8 cellular contexts compared by ENCODE assay signal in the genomic region with DNA sequence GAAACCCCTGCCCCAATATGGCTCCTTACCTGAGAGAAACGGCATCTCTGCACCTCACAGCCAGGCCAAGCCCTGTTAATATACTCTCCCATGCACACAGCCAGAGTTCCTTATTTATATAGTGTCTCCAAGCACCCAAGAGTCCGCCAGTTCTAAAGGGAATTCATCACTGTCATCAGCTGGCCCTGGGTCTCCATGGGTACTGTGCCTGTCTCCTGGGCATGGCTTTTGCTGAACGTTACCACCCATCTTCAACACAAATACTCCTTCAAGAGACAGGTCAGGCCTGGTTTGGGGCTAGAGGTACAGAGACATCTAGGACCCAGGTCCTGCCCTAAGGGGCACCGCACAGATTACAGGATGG. TPM values are rescaled to one million over a fixed set of nuclear protein-coding genes. Genes with fewer than 3 reads are reported as not detected.
DNase-seq lines count a peak whose midpoint lies in the region; ATAC-seq and TF ChIP-seq lines count a peak whose summit lies in the region.

No MANE protein-coding gene starts in this region.

- H3K9ac ChIP-seq in IMR-90 (ENCODE audit: low read depth, low read length) (peak overlapping the region; percentile 1; the same call in 1 of the 2 replicates), SK-N-SH (peak overlapping the region; percentile 10; the same call in 1 of the 2 replicates)

- peak overlapping the region; percentile 71; the same call in 1 of the 2 replicates for H3K23ac ChIP-seq in IMR-90 (ENCODE audit: low read depth, low read length)

- no peak overlapping the region for H2BK5ac ChIP-seq in IMR-90 (ENCODE audit: low read depth, low read length, poor library complexity, severe bottlenecking)

- BruUV-seq in IMR-90 (replicated peaks; lab: Mats Ljungman, UMichigan) = no TSS peak

- TF ChIP-seq CTCF in C4-2B (conservative IDR thresholded peaks at IDR 0.05) (no peak), IMR-90 (conservative IDR thresholded peaks at IDR 0.05; ENCODE audit: low read depth, low read length) (no peak), SK-N-SH (IDR thresholded peaks at IDR 0.05) (no peak), gastroesophageal sphincter (IDR thresholded peaks at IDR 0.05) (no peak), tibial nerve (IDR thresholded peaks at IDR 0.05) (no peak)

- H3K4me1 ChIP-seq in IMR-90 (ENCODE audit: control insufficient read depth, insufficient read depth, low read length) (peaks cover 24% of the 10 kb centered on the region), SK-N-SH (ENCODE audit: control insufficient read depth in 1 of 2, insufficient read depth in 2 of 2, low read depth in 1 of 2, low read length in 1 of 2) (peaks cover 8 to 33% of the 10 kb centered on the region in 2 experiments; a peak in 2 of 4 replicates), gastroesophageal sphincter (peaks cover 0 to 53% (median 24%) of the 10 kb centered on the region in 3 donors), tibial nerve (peaks cover 0 to 52% (median 29%) of the 10 kb centered on the region in 4 donors)

- H4K20me1 ChIP-seq in IMR-90 (ENCODE audit: insufficient read depth, low read length) (no peaks in the 10 kb centered on the region), SK-N-SH (ENCODE audit: insufficient read depth) (no peaks in the 10 kb centered on the region)

- TF ChIP-seq RAD21 in IMR-90 (IDR thresholded peaks at IDR 0.05; ENCODE audit: low read length) (no peak), SK-N-SH (IDR thresholded peaks at IDR 0.05; ENCODE audit: low read length) (no peak)

- no peaks in the 10 kb centered on the region for H3F3A ChIP-seq in SK-N-SH (replicated peaks; ENCODE audit: insufficient read depth)

- WGBS in IMR-90 (ENCODE audit: extremely low coverage in 2 of 2, insufficient read length in 1 of 2), 2 experiments = 100% methylated on average over 1 of the region's 4 CpGs; no CpG with 5 or more reads in 1 of the 2 experiments
- WGBS in SK-N-SH (ENCODE audit: low lambda C conversion rate) = 55% methylated on average over 4 of the region's 4 CpGs
- WGBS in gastroesophageal sphincter (ENCODE audit: low coverage in 1 of 2), 2 donors = 20 to 40% methylated on average over 2 to 3 of the region's 4 CpGs
- WGBS in tibial nerve, 2 donors = 41 to 57% methylated on average over 4 of the region's 4 CpGs

- H3K14ac ChIP-seq in IMR-90 (replicated peaks; ENCODE audit: low read depth, low read length) = peak overlapping the region; percentile 80

- no peaks in the 10 kb centered on the region for H3K9me3 ChIP-seq in IMR-90 (ENCODE audit: control insufficient read depth, insufficient read depth, low read length)
- H3K9me3 ChIP-seq in SK-N-SH = no peaks in the 10 kb centered on the region
- no peaks in the 10 kb centered on the region for H3K9me3 ChIP-seq in gastroesophageal sphincter
- no peaks in the 10 kb centered on the region for H3K9me3 ChIP-seq in tibial nerve

- DNase-seq in IMR-90 (no peak), SK-N-SH (no peak), tibial nerve (ENCODE audit: low spot score in 2 of 2) (no peak), middle frontal gyrus (ENCODE audit: extremely low spot score, low spot score) (no peak)
- DNase-seq in stimulated activated CD4-positive, alpha-beta T cell treated with anti-CD3 and anti-CD28 coated beads, Interleukin-2, amount 100 ng/mL, for 48 hours = no peak

- no peak overlapping the region for H3K18ac ChIP-seq in IMR-90 (ENCODE audit: low read depth, low read length)

- TF ChIP-seq EP300 in SK-N-SH (IDR thresholded peaks at IDR 0.05; ENCODE audit: borderline replicate concordance in 1 of 2, low read depth in 1 of 2, low read length in 1 of 2) (no peak), gastroesophageal sphincter (IDR thresholded peaks at IDR 0.05) (no peak), tibial nerve (IDR thresholded peaks at IDR 0.05) (no peak)

- peak overlapping the region; percentile 60; the same call in 1 of the 2 replicates for H2AK5ac ChIP-seq in IMR-90 (ENCODE audit: low read depth, low read length)

- peak overlapping the region; percentile 95 for H2AK9ac ChIP-seq in IMR-90 (replicated peaks; ENCODE audit: low read depth, low read length, poor library complexity)

- in situ Hi-C loops in IMR-90 (cut with MboI; ENCODE audit: low sequenced_read_pairs) = no loop called here

- H3K27me3 ChIP-seq in IMR-90 (ENCODE audit: control insufficient read depth, insufficient read depth, low read length) (no peaks in the 10 kb centered on the region), SK-N-SH (ENCODE audit: insufficient read depth) (no peaks in the 10 kb centered on the region), gastroesophageal sphincter (no peaks in the 10 kb centered on the region), tibial nerve (no peaks in the 10 kb centered on the region)

- intact Hi-C loops in IMR-90 (cut with micrococcal nuclease) = loop anchor here (5.0 kb wide), 1 partner anchor 60 kb away; a partner anchor contains a TSS

- TF ChIP-seq POLR2A in IMR-90 (IDR thresholded peaks at IDR 0.05; ENCODE audit: low read depth, low read length) = no peak
- no peak for TF ChIP-seq POLR2A in gastroesophageal sphincter (IDR thresholded peaks at IDR 0.05)
- no peak for TF ChIP-seq POLR2A in tibial nerve (IDR thresholded peaks at IDR 0.05)

- peak overlapping the region; percentile 56 for H3K4ac ChIP-seq in IMR-90 (ENCODE audit: low read depth, low read length)

- dilution Hi-C loops in IMR-90 (cut with HindIII; ENCODE audit: low sequenced_read_pairs, unreplicated experiment) = no loop called here

- ATAC-seq in IMR-90 (ENCODE audit: low read depth) (no peak), gastroesophageal sphincter (no peak), GM19351 (IDR thresholded peaks at IDR 0.05; ENCODE audit: unreplicated experiment) (no peak)

- CTCF ChIA-PET in IMR-90 (lab: Yijun Ruan, JAX) (interaction anchor here (0.7 kb wide), 1 partner anchor 477 kb away, joined by 3 read pairs; no protein-coding TSS in a partner anchor), SK-N-SH (lab: Yijun Ruan, JAX) (interaction anchor here (0.5 to 5.4 kb wide), 9 partner anchors 10 to 255 kb away, joined by 3 to 33 read pairs (median 5); a partner anchor contains a TSS)

- no peak overlapping the region for H2BK15ac ChIP-seq in IMR-90 (ENCODE audit: low read depth, low read length)

- no peak overlapping the region for H2BK120ac ChIP-seq in IMR-90 (ENCODE audit: low read depth, low read length)

- peaks cover 14% of the 10 kb centered on the region; the same call in 1 of the 2 replicates for H3K9me1 ChIP-seq in IMR-90 (ENCODE audit: insufficient read depth, low read length)

- H3K36me3 ChIP-seq in IMR-90 (ENCODE audit: control insufficient read depth, insufficient read depth, low read length) = peaks cover 3% of the 10 kb centered on the region; the same call in 1 of the 2 replicates
- H3K36me3 ChIP-seq in SK-N-SH (replicated peaks in 1 of 2; ENCODE audit: control insufficient read depth in 1 of 2, insufficient read depth in 2 of 2, low read length in 1 of 2) = no peaks in the 10 kb centered on the region
- peaks cover 0 to 31% of the 10 kb centered on the region in 2 donors for H3K36me3 ChIP-seq in gastroesophageal sphincter
- peaks cover 0 to 19% (median 0%) of the 10 kb centered on the region in 3 donors for H3K36me3 ChIP-seq in tibial nerve

- H3K4me2 ChIP-seq in IMR-90 (ENCODE audit: low read depth, low read length) = peak overlapping the region; percentile 89
- peak overlapping the region; percentile 97 for H3K4me2 ChIP-seq in SK-N-SH

- H3K9me2 ChIP-seq in SK-N-SH = no peaks in the 10 kb centered on the region

- peak overlapping the region; percentile 28; the same call in 1 of the 2 replicates for H4K91ac ChIP-seq in IMR-90 (ENCODE audit: insufficient read depth, low read depth, low read length)

- H3K4me3 ChIP-seq in IMR-90 (ENCODE audit: insufficient read depth, low read depth, low read length) (peak overlapping the region; percentile 89; the same call in 1 of the 2 replicates), SK-N-SH (ENCODE audit: low read depth in 2 of 2, low read length in 1 of 2) (peak overlapping the region; percentile 83 to 92), gastroesophageal sphincter (peak overlapping the region; percentile 59 to 67), tibial nerve (peak overlapping the region in 3 of 4 donors; percentile 67 to 88 (median 78))

- no peak overlapping the region for H3K56ac ChIP-seq in IMR-90 (ENCODE audit: extremely low read depth, insufficient read depth, low read length)

- no peak overlapping the region for H4K5ac ChIP-seq in IMR-90 (ENCODE audit: low read depth, low read length)

- peaks cover 11 to 59% of the 10 kb centered on the region in 2 experiments; a peak in 3 of 4 replicates for H3K79me1 ChIP-seq in IMR-90 (ENCODE audit: low read depth in 1 of 2, low read length in 2 of 2)

- H2BK20ac ChIP-seq in IMR-90 (ENCODE audit: low read depth, low read length) = no peak overlapping the region

- H3K27ac ChIP-seq in C4-2B (peak overlapping the region; percentile 91), IMR-90 (ENCODE audit: insufficient read depth, low read length) (no peak overlapping the region), SK-N-SH (ENCODE audit: low read depth in 2 of 2, low read length in 1 of 2) (peak overlapping the region in 1 of 2 experiments; percentile 91; a peak in 1 of 4 replicates), gastroesophageal sphincter (peak overlapping the region; percentile 77 to 96 (median 92)), tibial nerve (peak overlapping the region in 2 of 4 donors; percentile 95 to 96)

- POLR2A ChIA-PET in IMR-90 (lab: Charles Lee; ENCODE audit: unreplicated experiment) = interaction anchor here (0.6 kb wide), 1 partner anchor 19 kb away, joined by 4 read pairs; a partner anchor contains a TSS
- POLR2A ChIA-PET in SK-N-SH (lab: Yijun Ruan, JAX) = interaction anchor here (0.8 to 1.4 kb wide), 2 partner anchors 19 to 31 kb away, joined by 3 to 5 read pairs; a partner anchor contains a TSS

- peak overlapping the region; percentile 99 for H2AFZ ChIP-seq in IMR-90 (replicated peaks; ENCODE audit: low read length, poor library complexity)
- 0 out of 2 replicates have a peak overlapping the region, but pooled peaks have one; percentile 89 for H2AFZ ChIP-seq in SK-N-SH (ENCODE audit: low read depth)

- H4K8ac ChIP-seq in IMR-90 (ENCODE audit: low read depth in 2 of 2, low read length in 2 of 2) = peak overlapping the region in 1 of 2 experiments; percentile 10; a peak in 1 of 4 replicates

- H3K79me2 ChIP-seq in SK-N-SH (ENCODE audit: insufficient read depth) = peaks cover 25% of the 10 kb centered on the region; the same call in 1 of the 2 replicates

RNA-seq across cellular contexts. Expression of a gene that starts 1.6 kb away (rescaled TPM):
- total RNA-seq in IMR-90 (2012; rRNA removed) (1.3 and 1.4 TPM in 2 replicates), gastroesophageal sphincter (10 to 100 TPM in 3 of 4 donors, 1 to 10 TPM in 1; 8.3 to 27.9 (median 16.5) TPM), tibial nerve (10 to 100 TPM; 26.9 to 60.0 (median 36.6) TPM)
- polyA plus RNA-seq in IMR-90 (2012; rRNA removed) (12.2 and 12.7 TPM in 2 replicates), SK-N-SH (2012; rRNA removed) (26.9 and 29.4 TPM in 2 replicates)
- 2.9 and 5.8 TPM in 2 replicates for polyA plus RNA-seq in IMR-90 (2012; cell fraction: cytosol; rRNA removed)
- polyA plus RNA-seq in IMR-90 (2012; cell fraction: nucleus; rRNA removed; ENCODE audit: low replicate concordance) = 186 and 227 TPM in 2 replicates
- polyA plus RNA-seq in SK-N-SH (2012; cell fraction: cytosol; rRNA removed) = 3.8 and 6.1 TPM in 2 replicates
- 205 and 218 TPM in 2 replicates for polyA plus RNA-seq in SK-N-SH (2012; cell fraction: nucleus; rRNA removed)

RNA-seq across cellular contexts. Expression of a gene that starts 18.7 kb away (rescaled TPM):
- total RNA-seq in IMR-90 (2012; rRNA removed) = 22.2 and 23.8 TPM in 2 replicates
- polyA plus RNA-seq in IMR-90 (2012; rRNA removed) = 32.9 and 37.4 TPM in 2 replicates
- polyA plus RNA-seq in IMR-90 (2012; cell fraction: cytosol; rRNA removed) = 51.8 and 54.8 TPM in 2 replicates
- polyA plus RNA-seq in IMR-90 (2012; cell fraction: nucleus; rRNA removed; ENCODE audit: low replicate concordance) = 18.7 and 29.9 TPM in 2 replicates
- polyA plus RNA-seq in SK-N-SH (2012; rRNA removed) = 42.2 and 47.7 TPM in 2 replicates
- polyA plus RNA-seq in SK-N-SH (2012; cell fraction: cytosol; rRNA removed) = 20.7 and 30.1 TPM in 2 replicates
- polyA plus RNA-seq in SK-N-SH (2012; cell fraction: nucleus; rRNA removed) = 23.7 and 25.6 TPM in 2 replicates
- 10 to 100 TPM; 35.8 to 56.6 (median 45.0) TPM for total RNA-seq in gastroesophageal sphincter
- total RNA-seq in tibial nerve = 10 to 100 TPM; 19.4 to 31.5 (median 23.7) TPM
